ENCODE assay signal across 8 cellular contexts in the genomic region with DNA sequence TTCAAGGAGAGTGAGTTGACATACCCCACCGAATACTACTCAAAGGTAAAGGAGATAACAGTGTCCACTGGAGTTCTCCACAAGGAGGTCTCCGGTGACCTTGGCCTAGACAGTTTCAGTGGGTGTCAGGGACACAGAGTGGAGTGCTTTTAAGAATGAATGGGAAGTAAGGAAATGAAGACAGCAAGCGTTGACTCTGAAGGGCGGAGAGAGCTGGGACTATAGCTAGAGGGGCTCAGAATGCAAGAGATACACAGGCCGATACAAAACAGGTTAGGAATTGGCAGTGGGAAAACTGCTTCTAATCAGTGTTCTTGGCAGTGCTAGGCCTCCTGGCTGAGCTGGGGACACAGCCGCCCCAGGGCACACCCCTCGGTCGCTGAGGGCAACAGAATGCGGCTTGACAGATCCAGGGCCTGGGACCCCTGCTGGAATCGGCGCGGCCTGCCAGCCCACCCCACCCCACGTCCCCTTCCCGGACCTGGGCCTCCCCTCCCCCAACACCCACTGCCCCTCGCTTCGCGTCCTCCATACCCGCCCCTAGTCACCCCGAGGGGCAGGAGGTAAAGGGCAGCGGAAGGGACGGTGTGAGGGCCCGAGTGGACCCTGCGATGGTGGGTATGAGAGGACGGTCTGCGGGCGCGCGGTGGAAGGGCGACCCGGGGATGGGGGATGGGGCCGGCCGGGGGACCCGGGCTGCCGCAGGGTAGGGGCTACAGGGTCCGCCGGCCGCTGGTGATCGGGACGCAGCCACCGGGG. TPM values are rescaled to one million over a fixed set of nuclear protein-coding genes. Genes with fewer than 3 reads are reported as not detected.
DNase-seq lines count a peak whose midpoint lies in the region; ATAC-seq and TF ChIP-seq lines count a peak whose summit lies in the region.

No MANE protein-coding gene starts in this region.

- H3K4me1 ChIP-seq in stomach smooth muscle (ENCODE audit: control insufficient read depth, insufficient read depth, low read length), result peaks cover 19% of the 10 kb centered on the region

- DNase-seq in natural killer cell (no peak), WTC11 (ENCODE audit: low spot score) (peak; percentile 59), NCI-H2196 (lab: John Stamatoyannopoulos, UW; ENCODE audit: unreplicated experiment) (no peak), ACHN (no peak)
- DNase-seq in natural killer cell treated with Interleukin-12 subunit alpha and Interleukin-12 subunit beta and Interleukin-15 and Interleukin-18, amount 100 ng/mL, for 72 hours (ENCODE audit: low spot score), result no peak

- ATAC-seq in natural killer cell (peak in 2 of 3 donors; percentile 5 to 14), WTC11 (peak; percentile 71), GM21576 (IDR thresholded peaks at IDR 0.05; ENCODE audit: unreplicated experiment) (no peak)
- ATAC-seq in natural killer cell treated with Interleukin-12 subunit alpha and Interleukin-12 subunit beta and Interleukin-15 and Interleukin-18, amount 100 ng/mL, for 72 hours, result no peak

- H3K4me1 Mint-ChIP-seq in natural killer cell (peaks cover 5% of the 10 kb centered on the region in 2 donors), WTC11 (peaks cover 3% of the 10 kb centered on the region)
- peaks cover 2 to 5% of the 10 kb centered on the region in 2 donors for H3K4me1 Mint-ChIP-seq in natural killer cell treated with Interleukin-12 subunit alpha and Interleukin-12 subunit beta and Interleukin-15 and Interleukin-18, amount 100 ng/mL, for 72 hours (ENCODE audit: low read depth in 2 of 2)

- in situ Hi-C loops in ACHN (cut with HindIII; ENCODE audit: low pct_ligation_motif_present, low pct_unique_long_range_greater_than_20kb, low sequenced_read_pairs), result no loop called here

- H3K36me3 Mint-ChIP-seq in natural killer cell (no peaks in the 10 kb centered on the region), WTC11 (no peaks in the 10 kb centered on the region)
- H3K36me3 Mint-ChIP-seq in natural killer cell treated with Interleukin-12 subunit alpha and Interleukin-12 subunit beta and Interleukin-15 and Interleukin-18, amount 100 ng/mL, for 72 hours, result no peaks in the 10 kb centered on the region

- intact Hi-C loops in natural killer cell (cut with micrococcal nuclease), result loop anchor here (2.0 kb wide), 1 partner anchor 28 kb away; a partner anchor contains a TSS

- POLR2A ChIA-PET in WTC11 (lab: Charles Lee), result interaction anchor here (1.0 to 1.4 kb wide), 3 partner anchors 13 to 28 kb away, joined by 3 to 6 read pairs (median 3); a partner anchor contains a TSS

- H3K9ac ChIP-seq in stomach smooth muscle (ENCODE audit: low read length in 2 of 2), result peak overlapping the region; percentile 69 to 90

- CTCF ChIA-PET in WTC11 (lab: Charles Lee), result interaction anchor here (0.6 to 4.0 kb wide), 16 partner anchors 8 to 270 kb away, joined by 3 to 49 read pairs (median 4); a partner anchor contains a TSS

- H3K36me3 ChIP-seq in stomach smooth muscle (ENCODE audit: control insufficient read depth in 2 of 2, insufficient read depth in 2 of 2, low read length in 2 of 2), result no peaks in the 10 kb centered on the region

- H3K27ac Mint-ChIP-seq in natural killer cell, result no peak overlapping the region
- no peak overlapping the region for H3K27ac Mint-ChIP-seq in natural killer cell treated with Interleukin-12 subunit alpha and Interleukin-12 subunit beta and Interleukin-15 and Interleukin-18, amount 100 ng/mL, for 72 hours
- no peak overlapping the region for H3K27ac Mint-ChIP-seq in WTC11

- H3K4me3 Mint-ChIP-seq in natural killer cell (no peak overlapping the region), WTC11 (no peak overlapping the region)
- H3K4me3 Mint-ChIP-seq in natural killer cell treated with Interleukin-12 subunit alpha and Interleukin-12 subunit beta and Interleukin-15 and Interleukin-18, amount 100 ng/mL, for 72 hours, result no peak overlapping the region

- H3K9me3 Mint-ChIP-seq in natural killer cell (no peaks in the 10 kb centered on the region), WTC11 (no peaks in the 10 kb centered on the region)
- no peaks in the 10 kb centered on the region for H3K9me3 Mint-ChIP-seq in natural killer cell treated with Interleukin-12 subunit alpha and Interleukin-12 subunit beta and Interleukin-15 and Interleukin-18, amount 100 ng/mL, for 72 hours

- H3K4me3 ChIP-seq in iPS-18c (ENCODE audit: insufficient read depth, low read depth, low read length) (peak overlapping the region; percentile 87), stomach smooth muscle (ENCODE audit: low read length in 2 of 2) (peak overlapping the region; percentile 83 to 86)

- H3K27me3 ChIP-seq in stomach smooth muscle (ENCODE audit: control insufficient read depth in 1 of 2, insufficient read depth in 2 of 2, low read length in 2 of 2), result no peaks in the 10 kb centered on the region

- peak overlapping the region; percentile 87 for H3K27ac ChIP-seq in stomach smooth muscle (ENCODE audit: low read length)

- H3K27me3 Mint-ChIP-seq in natural killer cell (ENCODE audit: low read depth in 2 of 2) (peaks cover 10 to 23% of the 10 kb centered on the region in 2 donors), WTC11 (ENCODE audit: low read depth) (peaks cover 36% of the 10 kb centered on the region)
- H3K27me3 Mint-ChIP-seq in natural killer cell treated with Interleukin-12 subunit alpha and Interleukin-12 subunit beta and Interleukin-15 and Interleukin-18, amount 100 ng/mL, for 72 hours, result peaks cover 12 to 23% of the 10 kb centered on the region in 2 donors

- TF ChIP-seq CTCF in natural killer cell (IDR thresholded peaks at IDR 0.05) (no peak), WTC11 (IDR thresholded peaks at IDR 0.05) (no peak)

- H3K9me3 ChIP-seq in iPS-18c (ENCODE audit: control insufficient read depth, insufficient read depth, low read length) (no peaks in the 10 kb centered on the region), stomach smooth muscle (ENCODE audit: control insufficient read depth in 2 of 2, low read length in 2 of 2) (no peaks in the 10 kb centered on the region)

TF ChIP-seq in WTC11, 78 proteins besides CTCF, POLR2A, EP300 and RAD21:
- TF ChIP-seq IRF2 (CRISPR knock-in tag; IDR thresholded peaks at IDR 0.05; ENCODE audit: borderline replicate concordance, low read depth), result no peak
- peak; percentile 70; the same call in 1 of the 2 replicates for TF ChIP-seq TP53 (CRISPR knock-in tag; IDR thresholded peaks at IDR 0.05)

RNA-seq across cellular contexts. Expression of a gene that starts 0.5 kb away (rescaled TPM):
- total RNA-seq in natural killer cell (10 to 100 TPM; 62.8 to 77.1 (median 67.5) TPM), WTC11 (2021) (32.1 to 33.1 TPM (median 32.7 TPM) in 3 replicates)
- total RNA-seq in natural killer cell treated with Interleukin-12 subunit alpha and Interleukin-12 subunit beta and Interleukin-15 and Interleukin-18, amount 100 ng/mL, for 72 hours, result 10 to 100 TPM; 25.5 to 27.5 TPM

RNA-seq across cellular contexts. Expression of a gene that starts 22.4 kb away (rescaled TPM):
- total RNA-seq in natural killer cell (1 to 10 TPM in 1 of 3 donors, under 1 TPM in 2; 0.35 to 1.5 (median 0.98) TPM), WTC11 (2021) (1.4 to 2.4 TPM (median 1.7 TPM) in 3 replicates)
- total RNA-seq in natural killer cell treated with Interleukin-12 subunit alpha and Interleukin-12 subunit beta and Interleukin-15 and Interleukin-18, amount 100 ng/mL, for 72 hours, result under 1 TPM; 0.76 to 0.92 TPM

RNA-seq across cellular contexts. Expression of a gene that starts 28.1 kb away (rescaled TPM):
- total RNA-seq in natural killer cell (10 to 100 TPM; 52.7 to 63.3 (median 56.1) TPM), WTC11 (2021) (4.4 to 6.6 TPM (median 5.6 TPM) in 3 replicates)
- 10 to 100 TPM; 26.4 to 29.1 TPM for total RNA-seq in natural killer cell treated with Interleukin-12 subunit alpha and Interleukin-12 subunit beta and Interleukin-15 and Interleukin-18, amount 100 ng/mL, for 72 hours

RNA-seq across cellular contexts. Expression of a gene that starts 55.4 kb away (rescaled TPM):
- total RNA-seq in natural killer cell (10 to 100 TPM; 26.4 to 30.9 (median 26.5) TPM), WTC11 (2021) (16.6 to 21.3 TPM (median 19.0 TPM) in 3 replicates)
- total RNA-seq in natural killer cell treated with Interleukin-12 subunit alpha and Interleukin-12 subunit beta and Interleukin-15 and Interleukin-18, amount 100 ng/mL, for 72 hours, result 1 to 10 TPM; 6.1 to 7.7 TPM

Comparison
In these comparisons a context has a peak if more than half of its experiments do, and no peak if none do; other contexts are left out.
1. ATAC-seq: peak in natural killer cell (2 of 3) and WTC11 (single experiment); none in natural killer cell treated with Interleukin-12 subunit alpha and Interleukin-12 subunit beta and Interleukin-15 and Interleukin-18, amount 100 ng/mL, for 72 hours (0 of 2) and GM21576 (single experiment).